8 cellular contexts compared by ENCODE assay signal in the genomic region with DNA sequence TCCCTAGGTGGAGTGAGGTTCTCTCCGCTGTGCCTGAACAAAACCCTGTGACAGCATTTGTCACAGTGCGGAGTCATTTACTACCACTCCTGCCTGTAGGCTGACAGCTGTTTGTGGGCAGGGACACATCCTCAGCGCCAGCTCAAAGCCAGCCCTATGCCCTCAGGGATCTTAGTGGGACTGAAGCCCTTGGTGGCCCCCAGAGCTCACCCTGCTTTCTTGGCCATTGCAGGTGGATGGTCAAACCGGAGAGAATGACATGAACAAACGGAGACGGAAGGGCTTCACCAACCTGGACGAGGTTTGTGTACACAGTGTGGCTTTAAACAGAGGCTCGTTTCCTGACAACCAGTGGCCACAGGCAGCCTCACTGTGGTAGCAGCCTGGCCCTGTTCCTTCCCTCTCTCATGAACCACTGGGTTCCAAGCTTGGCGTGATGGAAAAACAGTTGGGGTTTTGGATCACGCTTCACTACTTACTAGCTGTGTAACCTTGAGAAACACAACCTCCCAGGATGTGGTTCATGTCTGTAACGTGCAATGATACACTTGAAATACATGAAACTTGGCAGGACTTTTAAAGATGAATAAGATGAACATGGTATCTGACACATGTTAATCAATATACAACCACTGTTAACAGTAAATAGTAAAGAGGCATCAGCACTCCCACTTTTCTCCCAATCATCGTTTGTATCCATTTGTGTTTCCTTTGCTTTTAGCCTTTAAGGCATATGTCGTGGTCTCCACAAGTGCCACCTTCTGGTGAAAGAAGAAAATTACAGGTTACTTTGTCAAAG.
DNase-seq lines count a peak whose midpoint lies in the region; ATAC-seq and TF ChIP-seq lines count a peak whose summit lies in the region.

No MANE protein-coding gene starts in this region.

- peak; percentile 71 for TF ChIP-seq RAD21 in SK-N-SH (IDR thresholded peaks at IDR 0.05; ENCODE audit: low read length)

- H3K9ac ChIP-seq in KMS-11, result no peak overlapping the region
- peak overlapping the region; percentile 33; the same call in 1 of the 2 replicates for H3K9ac ChIP-seq in SK-N-SH

- H4K20me1 ChIP-seq in KMS-11 (ENCODE audit: insufficient read depth) (no peaks in the 10 kb centered on the region), SK-N-SH (ENCODE audit: insufficient read depth) (no peaks in the 10 kb centered on the region)

- peak; percentile 63 for ATAC-seq in GM21528 (IDR thresholded peaks at IDR 0.05; ENCODE audit: low FRiP score, unreplicated experiment)

- H3K27ac ChIP-seq in KMS-11 (no peak overlapping the region), SK-N-SH (ENCODE audit: low read depth in 2 of 2, low read length in 1 of 2) (peak overlapping the region in 1 of 2 experiments; percentile 97; a peak in 2 of 4 replicates)

- CTCF ChIA-PET in SK-N-SH (lab: Yijun Ruan, JAX), result interaction anchor here (0.7 to 4.9 kb wide), 32 partner anchors 10 to 906 kb away, joined by 3 to 48 read pairs (median 6); a partner anchor contains a TSS

- in situ Hi-C loops in astrocyte of the cerebellum (cut with HindIII; ENCODE audit: low sequenced_read_pairs), result no loop called here

- 77% methylated on average over 13 of the region's 13 CpGs for WGBS in SK-N-SH (ENCODE audit: low lambda C conversion rate)

- H2AFZ ChIP-seq in KMS-11 (ENCODE audit: low read depth) (no peak overlapping the region), SK-N-SH (ENCODE audit: low read depth) (no peak overlapping the region)

- H3K4me2 ChIP-seq in KMS-11 (no peak overlapping the region), SK-N-SH (no peak overlapping the region)

- H3K4me3 ChIP-seq in KMS-11 (IDR thresholded peaks at IDR 0.05; ENCODE audit: insufficient read depth, low read depth, low read length) (no peak overlapping the region), SK-N-SH (ENCODE audit: low read depth in 2 of 2, low read length in 1 of 2) (no peak overlapping the region; a peak in 1 of 4 replicates), astrocyte of the cerebellum (ENCODE audit: low read depth, low read length) (no peak overlapping the region)

- no peaks in the 10 kb centered on the region for H3K79me2 ChIP-seq in KMS-11 (ENCODE audit: insufficient read depth, low read depth)
- H3K79me2 ChIP-seq in SK-N-SH (ENCODE audit: insufficient read depth), result peaks cover 40% of the 10 kb centered on the region

- DNase-seq in GM03348 (ENCODE audit: low spot score) (peak; percentile 70), SK-N-SH (peak; percentile 55), astrocyte of the cerebellum (ENCODE audit: low read depth) (peak; percentile 98), iPS-NIHi11 (ENCODE audit: low spot score) (peak; percentile 65), GF-D8 (lab: John Stamatoyannopoulos, UW) (no peak)
- DNase-seq in stimulated activated CD4-positive, alpha-beta T cell treated with anti-CD3 and anti-CD28 coated beads, Interleukin-15, amount 100 ng/mL, for 24 hours, result peak; percentile 65

- peaks cover 31% of the 10 kb centered on the region for H3F3A ChIP-seq in SK-N-SH (replicated peaks; ENCODE audit: insufficient read depth)

- H3K4me1 ChIP-seq in KMS-11 (ENCODE audit: low read depth, poor library complexity, severe bottlenecking) (peaks cover 20% of the 10 kb centered on the region), SK-N-SH (ENCODE audit: control insufficient read depth in 1 of 2, insufficient read depth in 2 of 2, low read depth in 1 of 2, low read length in 1 of 2) (peaks cover 0 to 23% of the 10 kb centered on the region in 2 experiments; a peak in 3 of 4 replicates)

- POLR2A ChIA-PET in SK-N-SH (lab: Yijun Ruan, JAX), result no interaction called here

- TF ChIP-seq CTCF in KMS-11 (conservative IDR thresholded peaks at IDR 0.05; ENCODE audit: low read depth, low read length) (peak; percentile 74), SK-N-SH (IDR thresholded peaks at IDR 0.05) (peak; percentile 72), astrocyte of the cerebellum (IDR thresholded peaks at IDR 0.05; ENCODE audit: low read depth, low read length, missing control alignments) (peak; percentile 68)

- no peaks in the 10 kb centered on the region for H3K9me3 ChIP-seq in SK-N-SH

- H3K27me3 ChIP-seq in KMS-11 (ENCODE audit: insufficient read depth, low read depth), result no peaks in the 10 kb centered on the region
- no peaks in the 10 kb centered on the region for H3K27me3 ChIP-seq in SK-N-SH (ENCODE audit: insufficient read depth)

- H3K36me3 ChIP-seq in KMS-11 (ENCODE audit: insufficient read depth) (no peaks in the 10 kb centered on the region), SK-N-SH (replicated peaks in 1 of 2; ENCODE audit: control insufficient read depth in 1 of 2, insufficient read depth in 2 of 2, low read length in 1 of 2) (peaks cover 42 to 66% of the 10 kb centered on the region in 2 experiments)

- no peak for TF ChIP-seq EP300 in SK-N-SH (IDR thresholded peaks at IDR 0.05; ENCODE audit: borderline replicate concordance in 1 of 2, low read depth in 1 of 2, low read length in 1 of 2)

- no peaks in the 10 kb centered on the region for H3K9me2 ChIP-seq in SK-N-SH

TF ChIP-seq in SK-N-SH, 30 proteins besides CTCF, POLR2A, EP300 and RAD21:
- TF ChIP-seq TEAD4 (IDR thresholded peaks at IDR 0.05; ENCODE audit: borderline replicate concordance, insufficient read depth) (no peak), NRF1 (IDR thresholded peaks at IDR 0.05; ENCODE audit: low read depth, low read length) (0 out of 2 replicates have a peak, but pooled peaks have one; percentile 7), SMC3 (IDR thresholded peaks at IDR 0.05; ENCODE audit: low read depth, low read length) (peak; percentile 71)
TF ChIP-seq in SK-N-SH: peak in this region for 2.
